Comparison of ENCODE assay signal across 14 cellular contexts in the genomic region with DNA sequence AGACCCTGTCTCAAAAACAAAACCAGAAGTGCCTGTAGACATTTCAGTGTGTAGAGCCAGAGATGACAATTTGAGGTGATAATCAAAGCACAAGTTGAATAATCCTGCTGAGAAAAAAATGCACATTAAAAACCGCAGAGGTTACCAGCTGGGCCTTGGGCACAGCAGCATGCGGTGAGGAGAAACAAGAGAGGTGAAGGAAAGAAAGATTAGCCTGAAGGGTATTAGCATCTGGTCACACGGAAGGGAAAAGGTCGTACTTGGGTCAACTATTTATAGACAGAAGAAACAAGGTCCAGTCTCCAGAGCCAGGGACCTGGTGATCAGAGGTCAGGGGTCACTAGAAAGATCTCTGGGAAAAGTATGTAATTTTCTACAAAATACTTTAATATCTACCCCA.
"Had no signal": no experiment of that assay in that cellular context is flagged by ENCODE, and none has a peak within 500 bp of the region (broad histone marks: within the 10 kb centered on the region; RNA-seq: fewer than 3 reads in every experiment).

No MANE protein-coding gene starts in this region.

- H3K27ac Mint-ChIP-seq: activated CD4-positive, alpha-beta memory T cell treated with anti-CD3 and anti-CD28 coated beads, Interleukin-2, amount 10 ng/mL, durations not matched to agents 7 days and 5 days; activated naive CD8-positive, alpha-beta T cell treated with anti-CD3 and anti-CD28 coated beads, Interleukin-2, amount 10 ng/mL, durations not matched to agents 7 days and 5 days; memory B cell; natural killer cell treated with Interleukin-12 subunit alpha and Interleukin-12 subunit beta and Interleukin-15 and Interleukin-18, amount 100 ng/mL, for 72 hours; stimulated activated naive CD8-positive, alpha-beta T cell treated with anti-CD3 and anti-CD28 coated beads, Interleukin-15, amount 100 ng/mL, for 72 hours had no signal

- H3K4me3 Mint-ChIP-seq: activated CD4-positive, alpha-beta memory T cell treated with anti-CD3 and anti-CD28 coated beads, Interleukin-2, amount 10 ng/mL, durations not matched to agents 7 days and 5 days; activated naive CD8-positive, alpha-beta T cell treated with anti-CD3 and anti-CD28 coated beads, Interleukin-2, amount 10 ng/mL, durations not matched to agents 7 days and 5 days; memory B cell; natural killer cell treated with Interleukin-12 subunit alpha and Interleukin-12 subunit beta and Interleukin-15 and Interleukin-18, amount 100 ng/mL, for 72 hours; stimulated activated naive CD8-positive, alpha-beta T cell treated with anti-CD3 and anti-CD28 coated beads, Interleukin-15, amount 100 ng/mL, for 72 hours had no signal

- H3K27me3 ChIP-seq: esophagus squamous epithelium, left lung had no signal

- H3K36me3 Mint-ChIP-seq: activated naive CD8-positive, alpha-beta T cell treated with anti-CD3 and anti-CD28 coated beads, Interleukin-2, amount 10 ng/mL, durations not matched to agents 7 days and 5 days; memory B cell; natural killer cell treated with Interleukin-12 subunit alpha and Interleukin-12 subunit beta and Interleukin-15 and Interleukin-18, amount 100 ng/mL, for 72 hours had no signal

- H3K4me1 Mint-ChIP-seq: memory B cell; stimulated activated naive CD8-positive, alpha-beta T cell treated with anti-CD3 and anti-CD28 coated beads, Interleukin-15, amount 100 ng/mL, for 72 hours had no signal

- H3K36me3 ChIP-seq: esophagus squamous epithelium, left lung, thoracic aorta had no signal

- H3K9me3 ChIP-seq: esophagus squamous epithelium, thoracic aorta had no signal

- ATAC-seq: left lung; natural killer cell treated with Interleukin-12 subunit alpha and Interleukin-12 subunit beta and Interleukin-15 and Interleukin-18, amount 100 ng/mL, for 72 hours; stimulated activated naive CD8-positive, alpha-beta T cell treated with anti-CD3 and anti-CD28 coated beads, Interleukin-15, amount 100 ng/mL, for 72 hours had no signal

- H3K4me3 ChIP-seq: esophagus squamous epithelium, left lung, thoracic aorta had no signal

- H3K27ac ChIP-seq: left lung, thoracic aorta had no signal

- DNase-seq: activated CD4-positive, alpha-beta memory T cell treated with anti-CD3 and anti-CD28 coated beads, Interleukin-2, amount 10 ng/mL, durations not matched to agents 7 days and 5 days; activated gamma-delta T cell treated with Interleukin-2 at 50 U/mL for 16 hours; activated naive CD8-positive, alpha-beta T cell treated with anti-CD3 and anti-CD28 coated beads, Interleukin-2, amount 10 ng/mL, durations not matched to agents 7 days and 5 days; activated T-cell treated with anti-CD3 and anti-CD28 coated beads, Interleukin-2, amount 50 U/mL, for 48 hours; anterior cingulate cortex; esophagus squamous epithelium; foreskin fibroblast; left lung; stimulated activated CD4-positive, alpha-beta T cell treated with anti-CD3 and anti-CD28 coated beads, Interleukin-4, amount 100 ng/mL, for 24 hours; stimulated activated naive CD8-positive, alpha-beta T cell treated with anti-CD3 and anti-CD28 coated beads, Interleukin-15, amount 100 ng/mL, for 72 hours; T-helper 9 cell had no signal

- H3K4me1 ChIP-seq: left lung had no signal

- H3K9me3 Mint-ChIP-seq: activated CD4-positive, alpha-beta memory T cell treated with anti-CD3 and anti-CD28 coated beads, Interleukin-2, amount 10 ng/mL, durations not matched to agents 7 days and 5 days; activated naive CD8-positive, alpha-beta T cell treated with anti-CD3 and anti-CD28 coated beads, Interleukin-2, amount 10 ng/mL, durations not matched to agents 7 days and 5 days; memory B cell; natural killer cell treated with Interleukin-12 subunit alpha and Interleukin-12 subunit beta and Interleukin-15 and Interleukin-18, amount 100 ng/mL, for 72 hours; stimulated activated naive CD8-positive, alpha-beta T cell treated with anti-CD3 and anti-CD28 coated beads, Interleukin-15, amount 100 ng/mL, for 72 hours had no signal
